Comparison of ENCODE assay signal across 2 cellular contexts in the genomic region with DNA sequence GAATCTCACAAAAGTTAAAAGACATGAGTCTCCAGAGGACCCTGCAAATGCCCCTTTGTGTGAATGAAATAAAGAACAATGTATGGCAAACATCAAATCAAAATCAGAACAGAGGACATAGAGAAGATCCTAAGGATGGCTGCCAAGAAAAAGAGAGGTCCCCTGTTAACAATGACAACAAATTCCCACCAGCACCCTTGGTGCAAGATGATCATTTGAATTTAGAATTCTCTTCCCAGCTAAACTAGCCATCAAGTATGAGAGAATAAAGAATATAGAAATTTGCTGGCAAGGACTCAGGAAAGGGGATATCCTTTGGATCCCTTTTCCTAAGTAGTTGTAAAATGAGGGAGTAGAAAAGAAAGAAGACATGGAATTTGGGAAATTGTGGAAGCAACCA.
TF ChIP-seq lines count a peak whose summit lies in the region.

No MANE protein-coding gene starts in this region.

TF ChIP-seq in HepG2, 621 proteins besides CTCF, POLR2A, EP300 and RAD21:
- TF ChIP-seq RARG (CRISPR knock-in tag; IDR thresholded peaks at IDR 0.05; ENCODE audit: low read depth) (no peak), ZFP1 (CRISPR knock-in tag; IDR thresholded peaks at IDR 0.05) (peak; percentile 78; the same call in 1 of the 2 replicates)
- TF ChIP-seq, protein P1, sequence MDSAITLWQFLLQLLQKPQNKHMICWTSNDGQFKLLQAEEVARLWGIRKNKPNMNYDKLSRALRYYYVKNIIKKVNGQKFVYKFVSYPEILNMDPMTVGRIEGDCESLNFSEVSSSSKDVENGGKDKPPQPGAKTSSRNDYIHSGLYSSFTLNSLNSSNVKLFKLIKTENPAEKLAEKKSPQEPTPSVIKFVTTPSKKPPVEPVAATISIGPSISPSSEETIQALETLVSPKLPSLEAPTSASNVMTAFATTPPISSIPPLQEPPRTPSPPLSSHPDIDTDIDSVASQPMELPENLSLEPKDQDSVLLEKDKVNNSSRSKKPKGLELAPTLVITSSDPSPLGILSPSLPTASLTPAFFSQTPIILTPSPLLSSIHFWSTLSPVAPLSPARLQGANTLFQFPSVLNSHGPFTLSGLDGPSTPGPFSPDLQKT (CRISPR knock-in tag; IDR thresholded peaks at IDR 0.05; ENCODE audit: borderline replicate concordance), result no peak
- TF ChIP-seq, protein P2, sequence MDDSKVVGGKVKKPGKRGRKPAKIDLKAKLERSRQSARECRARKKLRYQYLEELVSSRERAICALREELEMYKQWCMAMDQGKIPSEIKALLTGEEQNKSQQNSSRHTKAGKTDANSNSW (CRISPR knock-in tag; IDR thresholded peaks at IDR 0.05; ENCODE audit: borderline replicate concordance), result no peak

TF ChIP-seq in K562, 482 proteins besides CTCF, POLR2A, EP300 and RAD21:
- TF ChIP-seq ZNF444 (CRISPR knock-in tag; IDR thresholded peaks at IDR 0.05) (no peak), SMARCC2 (IDR thresholded peaks at IDR 0.05; ENCODE audit: low read depth) (no peak), SP1 (CRISPR knock-in tag; IDR thresholded peaks at IDR 0.05) (no peak), ZC3H8 (IDR thresholded peaks at IDR 0.05) (no peak), ZFP1 (CRISPR knock-in tag; IDR thresholded peaks at IDR 0.05) (peak; percentile 83)
- TF ChIP-seq, protein P3, sequence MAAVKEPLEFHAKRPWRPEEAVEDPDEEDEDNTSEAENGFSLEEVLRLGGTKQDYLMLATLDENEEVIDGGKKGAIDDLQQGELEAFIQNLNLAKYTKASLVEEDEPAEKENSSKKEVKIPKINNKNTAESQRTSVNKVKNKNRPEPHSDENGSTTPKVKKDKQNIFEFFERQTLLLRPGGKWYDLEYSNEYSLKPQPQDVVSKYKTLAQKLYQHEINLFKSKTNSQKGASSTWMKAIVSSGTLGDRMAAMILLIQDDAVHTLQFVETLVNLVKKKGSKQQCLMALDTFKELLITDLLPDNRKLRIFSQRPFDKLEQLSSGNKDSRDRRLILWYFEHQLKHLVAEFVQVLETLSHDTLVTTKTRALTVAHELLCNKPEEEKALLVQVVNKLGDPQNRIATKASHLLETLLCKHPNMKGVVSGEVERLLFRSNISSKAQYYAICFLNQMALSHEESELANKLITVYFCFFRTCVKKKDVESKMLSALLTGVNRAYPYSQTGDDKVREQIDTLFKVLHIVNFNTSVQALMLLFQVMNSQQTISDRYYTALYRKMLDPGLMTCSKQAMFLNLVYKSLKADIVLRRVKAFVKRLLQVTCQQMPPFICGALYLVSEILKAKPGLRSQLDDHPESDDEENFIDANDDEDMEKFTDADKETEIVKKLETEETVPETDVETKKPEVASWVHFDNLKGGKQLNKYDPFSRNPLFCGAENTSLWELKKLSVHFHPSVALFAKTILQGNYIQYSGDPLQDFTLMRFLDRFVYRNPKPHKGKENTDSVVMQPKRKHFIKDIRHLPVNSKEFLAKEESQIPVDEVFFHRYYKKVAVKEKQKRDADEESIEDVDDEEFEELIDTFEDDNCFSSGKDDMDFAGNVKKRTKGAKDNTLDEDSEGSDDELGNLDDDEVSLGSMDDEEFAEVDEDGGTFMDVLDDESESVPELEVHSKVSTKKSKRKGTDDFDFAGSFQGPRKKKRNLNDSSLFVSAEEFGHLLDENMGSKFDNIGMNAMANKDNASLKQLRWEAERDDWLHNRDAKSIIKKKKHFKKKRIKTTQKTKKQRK (IDR thresholded peaks at IDR 0.05; ENCODE audit: borderline replicate concordance, low read depth, low read length), result no peak
- TF ChIP-seq, protein P4, sequence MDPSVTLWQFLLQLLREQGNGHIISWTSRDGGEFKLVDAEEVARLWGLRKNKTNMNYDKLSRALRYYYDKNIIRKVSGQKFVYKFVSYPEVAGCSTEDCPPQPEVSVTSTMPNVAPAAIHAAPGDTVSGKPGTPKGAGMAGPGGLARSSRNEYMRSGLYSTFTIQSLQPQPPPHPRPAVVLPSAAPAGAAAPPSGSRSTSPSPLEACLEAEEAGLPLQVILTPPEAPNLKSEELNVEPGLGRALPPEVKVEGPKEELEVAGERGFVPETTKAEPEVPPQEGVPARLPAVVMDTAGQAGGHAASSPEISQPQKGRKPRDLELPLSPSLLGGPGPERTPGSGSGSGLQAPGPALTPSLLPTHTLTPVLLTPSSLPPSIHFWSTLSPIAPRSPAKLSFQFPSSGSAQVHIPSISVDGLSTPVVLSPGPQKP (CRISPR knock-in tag; IDR thresholded peaks at IDR 0.05), result no peak
